In the genomic region with DNA sequence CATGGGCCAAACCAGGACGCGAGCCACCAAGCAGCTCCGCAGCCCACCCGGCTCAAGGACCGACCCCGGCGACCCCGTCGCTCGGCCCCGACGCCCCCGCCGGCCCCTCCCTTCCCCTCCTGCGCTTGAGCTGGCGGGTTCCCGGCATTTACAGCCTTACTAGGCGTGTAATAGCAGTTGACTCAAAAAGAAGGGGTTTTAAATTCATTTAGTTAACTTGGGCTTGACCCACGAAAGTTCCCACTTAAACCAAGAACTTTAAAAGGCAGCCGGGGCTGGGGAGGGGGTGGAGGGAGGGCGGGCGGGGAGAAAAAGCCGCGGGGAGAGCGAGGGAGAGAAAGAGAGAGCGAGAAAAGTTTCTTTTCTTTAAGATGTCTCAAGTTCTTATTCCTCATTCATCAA, we compare ENCODE assay signal across 1 cellular context.
TF ChIP-seq lines count a peak whose summit lies in the region.

No MANE protein-coding gene starts in this region.

TF ChIP-seq in H1, 55 proteins besides CTCF, POLR2A, EP300 and RAD21 (continued from another document):
- TF ChIP-seq HDAC2 (IDR thresholded peaks at IDR 0.05; ENCODE audit: borderline replicate concordance in 1 of 2, low read depth in 2 of 2, low read length in 2 of 2): no peak
